ENCODE assay signal across 1 cellular context in genomic region chr11:94132823-94133408, GRCh38.
TF ChIP-seq lines count a peak whose summit lies in the region.

No MANE protein-coding gene starts in this region.

TF ChIP-seq in neural cell, 6 proteins besides CTCF, POLR2A, EP300 and RAD21 (continued from another document):
- no peak for TF ChIP-seq REST (IDR thresholded peaks at IDR 0.05; ENCODE audit: borderline replicate concordance)
